In the genomic region with DNA sequence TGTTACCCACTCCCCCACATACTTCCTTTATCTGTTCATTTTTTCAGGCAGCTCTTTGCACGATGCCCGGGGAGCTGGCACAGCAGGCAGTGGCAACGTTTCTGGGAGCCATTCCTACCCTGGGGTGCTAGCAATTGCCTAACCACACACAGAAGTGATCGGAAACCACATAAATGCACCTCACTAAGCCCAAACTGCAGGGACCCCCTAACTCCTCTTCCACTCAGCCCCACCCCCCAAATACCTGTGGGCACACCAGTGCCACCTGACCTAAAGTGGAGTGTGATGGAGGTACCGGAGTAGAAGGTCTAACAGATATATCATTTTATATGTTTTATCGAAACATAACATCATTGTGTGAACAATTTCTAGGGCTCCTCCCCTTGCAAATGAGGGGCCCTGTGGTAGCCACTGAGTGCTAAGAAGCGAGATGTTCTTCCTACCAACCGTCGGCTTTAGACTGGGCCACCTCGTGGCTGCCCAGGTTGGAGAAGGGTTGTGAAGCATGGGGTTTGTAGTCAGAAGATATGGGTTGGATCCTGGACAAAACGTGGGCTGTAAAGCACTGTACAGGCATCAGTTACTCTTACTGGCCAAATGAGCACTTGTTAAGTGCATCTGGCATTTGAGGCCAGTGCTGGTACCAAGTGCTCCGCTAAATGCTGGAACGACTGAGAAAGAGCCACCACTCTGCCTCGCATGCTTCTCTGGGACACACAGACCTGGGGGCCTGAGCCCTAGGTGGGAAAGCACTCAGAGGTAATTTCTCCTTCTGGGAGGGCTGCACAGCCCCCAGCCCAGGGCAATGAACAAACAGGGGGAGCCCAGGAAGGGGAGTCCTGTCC, we compare ENCODE assay signal across 1 cellular context.
TF ChIP-seq lines count a peak whose summit lies in the region.

No MANE protein-coding gene starts in this region.

TF ChIP-seq in WTC11, 78 proteins besides CTCF, POLR2A, EP300 and RAD21 (continued from another document):
- TF ChIP-seq, protein P1, sequence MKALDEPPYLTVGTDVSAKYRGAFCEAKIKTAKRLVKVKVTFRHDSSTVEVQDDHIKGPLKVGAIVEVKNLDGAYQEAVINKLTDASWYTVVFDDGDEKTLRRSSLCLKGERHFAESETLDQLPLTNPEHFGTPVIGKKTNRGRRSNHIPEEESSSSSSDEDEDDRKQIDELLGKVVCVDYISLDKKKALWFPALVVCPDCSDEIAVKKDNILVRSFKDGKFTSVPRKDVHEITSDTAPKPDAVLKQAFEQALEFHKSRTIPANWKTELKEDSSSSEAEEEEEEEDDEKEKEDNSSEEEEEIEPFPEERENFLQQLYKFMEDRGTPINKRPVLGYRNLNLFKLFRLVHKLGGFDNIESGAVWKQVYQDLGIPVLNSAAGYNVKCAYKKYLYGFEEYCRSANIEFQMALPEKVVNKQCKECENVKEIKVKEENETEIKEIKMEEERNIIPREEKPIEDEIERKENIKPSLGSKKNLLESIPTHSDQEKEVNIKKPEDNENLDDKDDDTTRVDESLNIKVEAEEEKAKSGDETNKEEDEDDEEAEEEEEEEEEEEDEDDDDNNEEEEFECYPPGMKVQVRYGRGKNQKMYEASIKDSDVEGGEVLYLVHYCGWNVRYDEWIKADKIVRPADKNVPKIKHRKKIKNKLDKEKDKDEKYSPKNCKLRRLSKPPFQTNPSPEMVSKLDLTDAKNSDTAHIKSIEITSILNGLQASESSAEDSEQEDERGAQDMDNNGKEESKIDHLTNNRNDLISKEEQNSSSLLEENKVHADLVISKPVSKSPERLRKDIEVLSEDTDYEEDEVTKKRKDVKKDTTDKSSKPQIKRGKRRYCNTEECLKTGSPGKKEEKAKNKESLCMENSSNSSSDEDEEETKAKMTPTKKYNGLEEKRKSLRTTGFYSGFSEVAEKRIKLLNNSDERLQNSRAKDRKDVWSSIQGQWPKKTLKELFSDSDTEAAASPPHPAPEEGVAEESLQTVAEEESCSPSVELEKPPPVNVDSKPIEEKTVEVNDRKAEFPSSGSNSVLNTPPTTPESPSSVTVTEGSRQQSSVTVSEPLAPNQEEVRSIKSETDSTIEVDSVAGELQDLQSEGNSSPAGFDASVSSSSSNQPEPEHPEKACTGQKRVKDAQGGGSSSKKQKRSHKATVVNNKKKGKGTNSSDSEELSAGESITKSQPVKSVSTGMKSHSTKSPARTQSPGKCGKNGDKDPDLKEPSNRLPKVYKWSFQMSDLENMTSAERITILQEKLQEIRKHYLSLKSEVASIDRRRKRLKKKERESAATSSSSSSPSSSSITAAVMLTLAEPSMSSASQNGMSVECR (CRISPR knock-in tag; IDR thresholded peaks at IDR 0.05; ENCODE audit: borderline replicate concordance) = no peak
- TF ChIP-seq NFE2L1 (CRISPR knock-in tag; IDR thresholded peaks at IDR 0.05) = no peak
- no peak for TF ChIP-seq ATF1 (CRISPR knock-in tag; IDR thresholded peaks at IDR 0.05)
- no peak for TF ChIP-seq GTF2I (CRISPR knock-in tag; conservative IDR thresholded peaks at IDR 0.05)
- TF ChIP-seq, protein P2, sequence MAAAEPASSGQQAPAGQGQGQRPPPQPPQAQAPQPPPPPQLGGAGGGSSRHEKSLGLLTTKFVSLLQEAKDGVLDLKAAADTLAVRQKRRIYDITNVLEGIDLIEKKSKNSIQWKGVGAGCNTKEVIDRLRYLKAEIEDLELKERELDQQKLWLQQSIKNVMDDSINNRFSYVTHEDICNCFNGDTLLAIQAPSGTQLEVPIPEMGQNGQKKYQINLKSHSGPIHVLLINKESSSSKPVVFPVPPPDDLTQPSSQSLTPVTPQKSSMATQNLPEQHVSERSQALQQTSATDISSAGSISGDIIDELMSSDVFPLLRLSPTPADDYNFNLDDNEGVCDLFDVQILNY (CRISPR knock-in tag; IDR thresholded peaks at IDR 0.05) = no peak
- TF ChIP-seq, protein P3, sequence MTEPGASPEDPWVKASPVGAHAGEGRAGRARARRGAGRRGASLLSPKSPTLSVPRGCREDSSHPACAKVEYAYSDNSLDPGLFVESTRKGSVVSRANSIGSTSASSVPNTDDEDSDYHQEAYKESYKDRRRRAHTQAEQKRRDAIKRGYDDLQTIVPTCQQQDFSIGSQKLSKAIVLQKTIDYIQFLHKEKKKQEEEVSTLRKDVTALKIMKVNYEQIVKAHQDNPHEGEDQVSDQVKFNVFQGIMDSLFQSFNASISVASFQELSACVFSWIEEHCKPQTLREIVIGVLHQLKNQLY (CRISPR knock-in tag; IDR thresholded peaks at IDR 0.05) = no peak
- TF ChIP-seq ZNF423 (CRISPR knock-in tag; IDR thresholded peaks at IDR 0.05) = no peak
